1 cellular context compared by ENCODE assay signal in genomic region chr19:6274756-6275155, GRCh38.
TF ChIP-seq lines count a peak whose summit lies in the region.

No MANE protein-coding gene starts in this region.

TF ChIP-seq in H1, 55 proteins besides CTCF, POLR2A, EP300 and RAD21:
- TF ChIP-seq KDM4A (IDR thresholded peaks at IDR 0.05; ENCODE audit: low read depth, low read length, severe bottlenecking) (no peak), POLR2AphosphoS5 (IDR thresholded peaks at IDR 0.05; ENCODE audit: low read depth, low read length) (no peak)
